In genomic region chr1:200362421-200362820, GRCh38 we compare ENCODE assay signal across 2 cellular contexts.
TF ChIP-seq lines count a peak whose summit lies in the region.

No MANE protein-coding gene starts in this region.

TF ChIP-seq in SK-N-SH, 30 proteins besides CTCF, POLR2A, EP300 and RAD21 (continued from another document):
- TF ChIP-seq, protein P1, sequence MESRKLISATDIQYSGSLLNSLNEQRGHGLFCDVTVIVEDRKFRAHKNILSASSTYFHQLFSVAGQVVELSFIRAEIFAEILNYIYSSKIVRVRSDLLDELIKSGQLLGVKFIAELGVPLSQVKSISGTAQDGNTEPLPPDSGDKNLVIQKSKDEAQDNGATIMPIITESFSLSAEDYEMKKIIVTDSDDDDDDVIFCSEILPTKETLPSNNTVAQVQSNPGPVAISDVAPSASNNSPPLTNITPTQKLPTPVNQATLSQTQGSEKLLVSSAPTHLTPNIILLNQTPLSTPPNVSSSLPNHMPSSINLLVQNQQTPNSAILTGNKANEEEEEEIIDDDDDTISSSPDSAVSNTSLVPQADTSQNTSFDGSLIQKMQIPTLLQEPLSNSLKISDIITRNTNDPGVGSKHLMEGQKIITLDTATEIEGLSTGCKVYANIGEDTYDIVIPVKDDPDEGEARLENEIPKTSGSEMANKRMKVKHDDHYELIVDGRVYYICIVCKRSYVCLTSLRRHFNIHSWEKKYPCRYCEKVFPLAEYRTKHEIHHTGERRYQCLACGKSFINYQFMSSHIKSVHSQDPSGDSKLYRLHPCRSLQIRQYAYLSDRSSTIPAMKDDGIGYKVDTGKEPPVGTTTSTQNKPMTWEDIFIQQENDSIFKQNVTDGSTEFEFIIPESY (IDR thresholded peaks at IDR 0.05; ENCODE audit: borderline replicate concordance, low read depth), result no peak
- TF ChIP-seq PBX3 (IDR thresholded peaks at IDR 0.05), result no peak
TF ChIP-seq in SK-N-SH: peak in this region for 0.

TF ChIP-seq in SK-N-SH treated with all-trans-retinoic acid at 6 μM for 48 hours, 23 proteins besides CTCF, POLR2A, EP300 and RAD21 (continued from another document):
- TF ChIP-seq, protein P2, sequence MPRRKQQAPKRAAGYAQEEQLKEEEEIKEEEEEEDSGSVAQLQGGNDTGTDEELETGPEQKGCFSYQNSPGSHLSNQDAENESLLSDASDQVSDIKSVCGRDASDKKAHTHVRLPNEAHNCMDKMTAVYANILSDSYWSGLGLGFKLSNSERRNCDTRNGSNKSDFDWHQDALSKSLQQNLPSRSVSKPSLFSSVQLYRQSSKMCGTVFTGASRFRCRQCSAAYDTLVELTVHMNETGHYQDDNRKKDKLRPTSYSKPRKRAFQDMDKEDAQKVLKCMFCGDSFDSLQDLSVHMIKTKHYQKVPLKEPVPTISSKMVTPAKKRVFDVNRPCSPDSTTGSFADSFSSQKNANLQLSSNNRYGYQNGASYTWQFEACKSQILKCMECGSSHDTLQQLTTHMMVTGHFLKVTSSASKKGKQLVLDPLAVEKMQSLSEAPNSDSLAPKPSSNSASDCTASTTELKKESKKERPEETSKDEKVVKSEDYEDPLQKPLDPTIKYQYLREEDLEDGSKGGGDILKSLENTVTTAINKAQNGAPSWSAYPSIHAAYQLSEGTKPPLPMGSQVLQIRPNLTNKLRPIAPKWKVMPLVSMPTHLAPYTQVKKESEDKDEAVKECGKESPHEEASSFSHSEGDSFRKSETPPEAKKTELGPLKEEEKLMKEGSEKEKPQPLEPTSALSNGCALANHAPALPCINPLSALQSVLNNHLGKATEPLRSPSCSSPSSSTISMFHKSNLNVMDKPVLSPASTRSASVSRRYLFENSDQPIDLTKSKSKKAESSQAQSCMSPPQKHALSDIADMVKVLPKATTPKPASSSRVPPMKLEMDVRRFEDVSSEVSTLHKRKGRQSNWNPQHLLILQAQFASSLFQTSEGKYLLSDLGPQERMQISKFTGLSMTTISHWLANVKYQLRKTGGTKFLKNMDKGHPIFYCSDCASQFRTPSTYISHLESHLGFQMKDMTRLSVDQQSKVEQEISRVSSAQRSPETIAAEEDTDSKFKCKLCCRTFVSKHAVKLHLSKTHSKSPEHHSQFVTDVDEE (CRISPR knock-in tag; IDR thresholded peaks at IDR 0.05), result no peak
- no peak for TF ChIP-seq ZNF565 (CRISPR knock-in tag; conservative IDR thresholded peaks at IDR 0.05; ENCODE audit: low read depth)
- no peak for TF ChIP-seq CSRNP3 (CRISPR knock-in tag; IDR thresholded peaks at IDR 0.05)
- TF ChIP-seq, protein P3, sequence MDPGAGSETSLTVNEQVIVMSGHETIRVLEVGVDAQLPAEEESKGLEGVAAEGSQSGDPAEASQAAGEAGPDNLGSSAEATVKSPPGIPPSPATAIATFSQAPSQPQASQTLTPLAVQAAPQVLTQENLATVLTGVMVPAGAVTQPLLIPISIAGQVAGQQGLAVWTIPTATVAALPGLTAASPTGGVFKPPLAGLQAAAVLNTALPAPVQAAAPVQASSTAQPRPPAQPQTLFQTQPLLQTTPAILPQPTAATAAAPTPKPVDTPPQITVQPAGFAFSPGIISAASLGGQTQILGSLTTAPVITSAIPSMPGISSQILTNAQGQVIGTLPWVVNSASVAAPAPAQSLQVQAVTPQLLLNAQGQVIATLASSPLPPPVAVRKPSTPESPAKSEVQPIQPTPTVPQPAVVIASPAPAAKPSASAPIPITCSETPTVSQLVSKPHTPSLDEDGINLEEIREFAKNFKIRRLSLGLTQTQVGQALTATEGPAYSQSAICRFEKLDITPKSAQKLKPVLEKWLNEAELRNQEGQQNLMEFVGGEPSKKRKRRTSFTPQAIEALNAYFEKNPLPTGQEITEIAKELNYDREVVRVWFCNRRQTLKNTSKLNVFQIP (CRISPR knock-in tag; IDR thresholded peaks at IDR 0.05; ENCODE audit: borderline replicate concordance, low read depth), result no peak
- TF ChIP-seq TCF4 (CRISPR knock-in tag; IDR thresholded peaks at IDR 0.05; ENCODE audit: borderline replicate concordance), result no peak
- TF ChIP-seq OSR1 (CRISPR knock-in tag; IDR thresholded peaks at IDR 0.05), result no peak
- no peak for TF ChIP-seq PPARA (CRISPR knock-in tag; IDR thresholded peaks at IDR 0.05; ENCODE audit: borderline replicate concordance)
- no peak for TF ChIP-seq SNAI2 (CRISPR knock-in tag; IDR thresholded peaks at IDR 0.05)
- TF ChIP-seq, protein P4, sequence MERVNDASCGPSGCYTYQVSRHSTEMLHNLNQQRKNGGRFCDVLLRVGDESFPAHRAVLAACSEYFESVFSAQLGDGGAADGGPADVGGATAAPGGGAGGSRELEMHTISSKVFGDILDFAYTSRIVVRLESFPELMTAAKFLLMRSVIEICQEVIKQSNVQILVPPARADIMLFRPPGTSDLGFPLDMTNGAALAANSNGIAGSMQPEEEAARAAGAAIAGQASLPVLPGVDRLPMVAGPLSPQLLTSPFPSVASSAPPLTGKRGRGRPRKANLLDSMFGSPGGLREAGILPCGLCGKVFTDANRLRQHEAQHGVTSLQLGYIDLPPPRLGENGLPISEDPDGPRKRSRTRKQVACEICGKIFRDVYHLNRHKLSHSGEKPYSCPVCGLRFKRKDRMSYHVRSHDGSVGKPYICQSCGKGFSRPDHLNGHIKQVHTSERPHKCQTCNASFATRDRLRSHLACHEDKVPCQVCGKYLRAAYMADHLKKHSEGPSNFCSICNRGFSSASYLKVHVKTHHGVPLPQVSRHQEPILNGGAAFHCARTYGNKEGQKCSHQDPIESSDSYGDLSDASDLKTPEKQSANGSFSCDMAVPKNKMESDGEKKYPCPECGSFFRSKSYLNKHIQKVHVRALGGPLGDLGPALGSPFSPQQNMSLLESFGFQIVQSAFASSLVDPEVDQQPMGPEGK (CRISPR knock-in tag; IDR thresholded peaks at IDR 0.05; ENCODE audit: borderline replicate concordance), result no peak
- TF ChIP-seq RARB (CRISPR knock-in tag; IDR thresholded peaks at IDR 0.05), result no peak
TF ChIP-seq in SK-N-SH treated with all-trans-retinoic acid at 6 μM for 48 hours: peak in this region for 0.
